Comparison of ENCODE assay signal across 8 cellular contexts in the genomic region with DNA sequence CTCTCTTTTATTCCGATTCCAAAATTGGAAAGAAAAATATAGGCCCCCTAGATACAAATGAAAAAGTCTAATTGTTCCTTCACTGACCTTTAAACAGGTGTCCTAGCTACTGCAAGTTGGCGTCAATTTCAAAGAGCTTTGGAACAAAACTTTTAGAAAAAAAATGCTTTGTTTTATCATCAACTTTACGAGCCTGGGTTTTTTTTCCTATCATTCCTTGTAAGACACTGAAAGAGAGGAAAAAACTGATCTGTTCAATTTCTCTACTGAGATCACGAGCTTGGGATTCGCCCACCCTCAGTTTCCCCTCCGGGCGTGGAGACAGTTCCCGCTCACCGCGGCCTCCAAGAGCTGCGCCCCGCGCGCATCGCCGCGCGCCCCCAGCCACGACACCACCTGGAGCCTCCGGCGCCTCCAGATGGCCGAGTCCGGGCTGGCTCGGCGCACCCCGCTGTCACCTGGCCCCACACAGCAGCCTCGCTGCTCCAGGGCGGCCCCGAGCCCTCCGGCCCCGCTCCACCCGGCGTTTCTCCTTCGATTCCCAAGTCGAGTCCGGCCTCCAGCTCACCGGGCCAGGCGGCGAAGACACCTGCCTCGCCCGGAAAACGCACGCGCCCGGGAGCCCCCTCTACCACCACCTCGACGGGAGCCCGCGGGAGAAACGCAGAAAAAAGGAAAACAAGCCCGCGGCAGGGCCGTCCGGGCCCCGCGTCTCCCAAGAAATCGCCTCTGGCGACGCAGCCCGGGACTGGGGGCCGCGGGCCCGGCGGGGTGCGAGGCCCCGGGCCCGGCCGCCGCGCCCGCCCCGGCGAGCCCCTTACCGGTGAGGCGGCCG. TPM values are rescaled to one million over a fixed set of nuclear protein-coding genes. Genes with fewer than 3 reads are reported as not detected.
DNase-seq lines count a peak whose midpoint lies in the region; ATAC-seq and TF ChIP-seq lines count a peak whose summit lies in the region.

No MANE protein-coding gene starts in this region.

- H4K20me1 ChIP-seq in PC-3 (ENCODE audit: low read length), result peaks cover 52% of the 10 kb centered on the region

- peaks cover 53% of the 10 kb centered on the region for H3K79me2 ChIP-seq in PC-3 (ENCODE audit: low read length)

- H2AFZ ChIP-seq in PC-3 (ENCODE audit: low read length), result no peak overlapping the region

- H3K9me3 ChIP-seq in HEK293 (ENCODE audit: control insufficient read depth, insufficient read depth, low read depth, low read length) (no peaks in the 10 kb centered on the region), PC-3 (ENCODE audit: low read length) (no peaks in the 10 kb centered on the region), breast epithelium (no peaks in the 10 kb centered on the region)

- CTCF ChIA-PET in HEK293 (lab: Yijun Ruan, JAX), result interaction anchor here (0.6 to 6.9 kb wide), 9 partner anchors 8 to 509 kb away, joined by 3 to 48 read pairs (median 3); no protein-coding TSS in a partner anchor
- CTCF ChIA-PET in PC-3 (lab: Charles Lee), result interaction anchor here (0.8 kb wide), 1 partner anchor 55 kb away, joined by 5 read pairs; no protein-coding TSS in a partner anchor

- H3K27ac ChIP-seq in HEK293 (ENCODE audit: extremely low read depth, low read depth, low read length) (peak overlapping the region; percentile 67; the same call in 1 of the 2 replicates), PC-3 (ENCODE audit: low read length) (peak overlapping the region; percentile 80), breast epithelium (peak overlapping the region; percentile 77 to 83)

- H3K9me2 ChIP-seq in PC-3 (replicated peaks; ENCODE audit: low read length), result no peaks in the 10 kb centered on the region

- TF ChIP-seq POLR2A in breast epithelium (IDR thresholded peaks at IDR 0.05), result no peak

- H3K4me3 ChIP-seq in HEK293 (ENCODE audit: low read depth, low read length), result peak overlapping the region; percentile 71
- peak overlapping the region; percentile 94 for H3K4me3 ChIP-seq in PC-3 (ENCODE audit: low read length)
- H3K4me3 ChIP-seq in breast epithelium, result peak overlapping the region; percentile 60 to 89 (median 79)
- peak overlapping the region; percentile 67 for H3K4me3 ChIP-seq in kidney epithelial cell (ENCODE audit: low read depth, low read length)

- POLR2A ChIA-PET in HEK293 (lab: Yijun Ruan, JAX) (interaction anchor here (0.6 to 2.7 kb wide), 12 partner anchors 10 to 147 kb away, joined by 3 to 12 read pairs (median 6); a partner anchor contains a TSS), PC-3 (lab: Charles Lee; ENCODE audit: unreplicated experiment) (interaction anchor here (0.5 to 3.0 kb wide), 5 partner anchors 27 to 546 kb away, joined by 3 to 18 read pairs (median 4); no protein-coding TSS in a partner anchor)

- H3F3A ChIP-seq in PC-3 (ENCODE audit: low read length, unreplicated experiment), result no peaks in the 10 kb centered on the region

- H3K4me2 ChIP-seq in PC-3 (ENCODE audit: low read length), result peak overlapping the region; percentile 93

- BruUV-seq in PC-3 (replicated peaks; lab: Mats Ljungman, UMichigan), result no TSS peak

- H3K4me1 ChIP-seq in HEK293 (ENCODE audit: control insufficient read depth, insufficient read depth, low read length), result peaks cover 2% of the 10 kb centered on the region; the same call in 1 of the 2 replicates
- peaks cover 52% of the 10 kb centered on the region for H3K4me1 ChIP-seq in PC-3 (ENCODE audit: insufficient read depth, low read length)
- H3K4me1 ChIP-seq in breast epithelium, result no peaks in the 10 kb centered on the region

- no peaks in the 10 kb centered on the region for H3K27me3 ChIP-seq in PC-3 (ENCODE audit: low read length)
- H3K27me3 ChIP-seq in breast epithelium, result no peaks in the 10 kb centered on the region
- no peaks in the 10 kb centered on the region for H3K27me3 ChIP-seq in kidney epithelial cell (ENCODE audit: control insufficient read depth, insufficient read depth, low read length)

- TF ChIP-seq CTCF in HEK293 (tag by site-specific recombination; IDR thresholded peaks at IDR 0.05) (peak; percentile 32; the same call in 1 of the 2 replicates), PC-3 (conservative IDR thresholded peaks at IDR 0.05; ENCODE audit: low read depth, low read length) (no peak), breast epithelium (IDR thresholded peaks at IDR 0.05) (no peak), kidney epithelial cell (IDR thresholded peaks at IDR 0.05; ENCODE audit: insufficient read depth, low read length, poor library complexity, severe bottlenecking) (no peak)

- intact Hi-C loops in PC-3 (cut with micrococcal nuclease) (no loop called here), breast epithelium (cut with DNase I; ENCODE audit: low total_unique reads) (no loop called here)

- peak overlapping the region; percentile 91 for H3K9ac ChIP-seq in PC-3 (ENCODE audit: low read length)

- ATAC-seq in PC-3 (peak; percentile 3; the same call in 1 of the 2 replicates), GM21381 (IDR thresholded peaks at IDR 0.05; ENCODE audit: unreplicated experiment) (no peak)

- DNase-seq in DMS 273 treated with DMSO at 0.1 percent for 48 hours (lab: John Stamatoyannopoulos, UW) (peak; percentile 23), PC-3 (peak; percentile 22), breast epithelium (ENCODE audit: low spot score in 2 of 2) (no peak), kidney epithelial cell (ENCODE audit: low read depth) (no peak), NCI-H2081 treated with DMSO at 0.1 percent for 48 hours (lab: John Stamatoyannopoulos, UW) (no peak)
- DNase-seq in stimulated activated CD4-positive, alpha-beta T cell treated with anti-CD3 and anti-CD28 coated beads, Interleukin-2, amount 100 ng/mL, for 24 hours, result peak; percentile 21 to 23

- H3K36me3 ChIP-seq in HEK293 (ENCODE audit: control insufficient read depth in 2 of 2, insufficient read depth in 1 of 2, low read length in 2 of 2), result no peaks in the 10 kb centered on the region
- peaks cover 11% of the 10 kb centered on the region; the same call in 1 of the 2 replicates for H3K36me3 ChIP-seq in PC-3 (ENCODE audit: low read depth, low read length)
- no peaks in the 10 kb centered on the region for H3K36me3 ChIP-seq in breast epithelium
- no peaks in the 10 kb centered on the region for H3K36me3 ChIP-seq in kidney epithelial cell (ENCODE audit: control insufficient read depth, insufficient read depth, low read length)

TF ChIP-seq in HEK293, 187 proteins besides CTCF, POLR2A, EP300 and RAD21 (continues in another document):
- 0 out of 2 replicates have a peak, but pooled peaks have one; percentile 23 for TF ChIP-seq ZBTB17 (tag by site-specific recombination; IDR thresholded peaks at IDR 0.05)
- TF ChIP-seq, protein P1, sequence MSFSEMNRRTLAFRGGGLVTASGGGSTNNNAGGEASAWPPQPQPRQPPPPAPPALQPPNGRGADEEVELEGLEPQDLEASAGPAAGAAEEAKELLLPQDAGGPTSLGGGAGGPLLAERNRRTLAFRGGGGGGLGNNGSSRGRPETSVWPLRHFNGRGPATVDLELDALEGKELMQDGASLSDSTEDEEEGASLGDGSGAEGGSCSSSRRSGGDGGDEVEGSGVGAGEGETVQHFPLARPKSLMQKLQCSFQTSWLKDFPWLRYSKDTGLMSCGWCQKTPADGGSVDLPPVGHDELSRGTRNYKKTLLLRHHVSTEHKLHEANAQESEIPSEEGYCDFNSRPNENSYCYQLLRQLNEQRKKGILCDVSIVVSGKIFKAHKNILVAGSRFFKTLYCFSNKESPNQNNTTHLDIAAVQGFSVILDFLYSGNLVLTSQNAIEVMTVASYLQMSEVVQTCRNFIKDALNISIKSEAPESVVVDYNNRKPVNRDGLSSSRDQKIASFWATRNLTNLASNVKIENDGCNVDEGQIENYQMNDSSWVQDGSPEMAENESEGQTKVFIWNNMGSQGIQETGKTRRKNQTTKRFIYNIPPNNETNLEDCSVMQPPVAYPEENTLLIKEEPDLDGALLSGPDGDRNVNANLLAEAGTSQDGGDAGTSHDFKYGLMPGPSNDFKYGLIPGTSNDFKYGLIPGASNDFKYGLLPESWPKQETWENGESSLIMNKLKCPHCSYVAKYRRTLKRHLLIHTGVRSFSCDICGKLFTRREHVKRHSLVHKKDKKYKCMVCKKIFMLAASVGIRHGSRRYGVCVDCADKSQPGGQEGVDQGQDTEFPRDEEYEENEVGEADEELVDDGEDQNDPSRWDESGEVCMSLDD (tag by site-specific recombination; IDR thresholded peaks at IDR 0.05), result no peak
- no peak for TF ChIP-seq ZNF214 (tag by site-specific recombination; IDR thresholded peaks at IDR 0.05; ENCODE audit: borderline replicate concordance)
- TF ChIP-seq, protein P2, sequence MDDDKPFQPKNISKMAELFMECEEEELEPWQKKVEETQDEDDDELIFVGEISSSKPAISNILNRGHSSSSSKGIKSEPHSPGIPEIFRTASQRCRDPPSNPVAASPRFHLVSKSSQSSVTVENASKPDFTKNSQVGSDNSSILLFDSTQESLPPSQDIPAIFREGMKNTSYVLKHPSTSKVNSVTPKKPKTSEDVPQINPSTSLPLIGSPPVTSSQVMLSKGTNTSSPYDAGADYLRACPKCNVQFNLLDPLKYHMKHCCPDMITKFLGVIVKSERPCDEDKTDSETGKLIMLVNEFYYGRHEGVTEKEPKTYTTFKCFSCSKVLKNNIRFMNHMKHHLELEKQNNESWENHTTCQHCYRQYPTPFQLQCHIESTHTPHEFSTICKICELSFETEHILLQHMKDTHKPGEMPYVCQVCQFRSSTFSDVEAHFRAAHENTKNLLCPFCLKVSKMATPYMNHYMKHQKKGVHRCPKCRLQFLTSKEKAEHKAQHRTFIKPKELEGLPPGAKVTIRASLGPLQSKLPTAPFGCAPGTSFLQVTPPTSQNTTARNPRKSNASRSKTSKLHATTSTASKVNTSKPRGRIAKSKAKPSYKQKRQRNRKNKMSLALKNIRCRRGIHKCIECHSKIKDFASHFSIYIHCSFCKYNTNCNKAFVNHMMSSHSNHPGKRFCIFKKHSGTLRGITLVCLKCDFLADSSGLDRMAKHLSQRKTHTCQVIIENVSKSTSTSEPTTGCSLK (tag by site-specific recombination; IDR thresholded peaks at IDR 0.05), result no peak
- TF ChIP-seq, protein P3, sequence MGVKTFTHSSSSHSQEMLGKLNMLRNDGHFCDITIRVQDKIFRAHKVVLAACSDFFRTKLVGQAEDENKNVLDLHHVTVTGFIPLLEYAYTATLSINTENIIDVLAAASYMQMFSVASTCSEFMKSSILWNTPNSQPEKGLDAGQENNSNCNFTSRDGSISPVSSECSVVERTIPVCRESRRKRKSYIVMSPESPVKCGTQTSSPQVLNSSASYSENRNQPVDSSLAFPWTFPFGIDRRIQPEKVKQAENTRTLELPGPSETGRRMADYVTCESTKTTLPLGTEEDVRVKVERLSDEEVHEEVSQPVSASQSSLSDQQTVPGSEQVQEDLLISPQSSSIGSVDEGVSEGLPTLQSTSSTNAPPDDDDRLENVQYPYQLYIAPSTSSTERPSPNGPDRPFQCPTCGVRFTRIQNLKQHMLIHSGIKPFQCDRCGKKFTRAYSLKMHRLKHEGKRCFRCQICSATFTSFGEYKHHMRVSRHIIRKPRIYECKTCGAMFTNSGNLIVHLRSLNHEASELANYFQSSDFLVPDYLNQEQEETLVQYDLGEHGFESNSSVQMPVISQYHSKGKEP (tag by site-specific recombination; IDR thresholded peaks at IDR 0.05), result no peak

RNA-seq across cellular contexts. Expression of a gene that starts 0.7 kb away (rescaled TPM):
- total RNA-seq in PC-3 (2014; rRNA removed) (39.7 and 41.7 TPM in 2 replicates), breast epithelium (10 to 100 TPM; 19.5 to 92.4 (median 89.7) TPM), kidney epithelial cell (16.8 and 17.3 TPM in 2 replicates)

Comparison
In these comparisons a context has a peak if more than half of its experiments do, and no peak if none do; other contexts are left out.
1. DNase-seq: peak in DMS 273 treated with DMSO at 0.1 percent for 48 hours (single experiment), PC-3 (single experiment) and stimulated activated CD4-positive, alpha-beta T cell treated with anti-CD3 and anti-CD28 coated beads, Interleukin-2, amount 100 ng/mL, for 24 hours (2 of 2); none in breast epithelium (0 of 2), kidney epithelial cell (single experiment) and NCI-H2081 treated with DMSO at 0.1 percent for 48 hours (single experiment).
2. Peak in every context shown above with its lines, with median percentiles within 50 percentile points of each other: H3K27ac ChIP-seq and H3K4me3 ChIP-seq.